In genomic region chr2:20207051-20207450, GRCh38 we compare ENCODE assay signal across 12 cellular contexts. TPM values are rescaled to one million over a fixed set of nuclear protein-coding genes. Genes with fewer than 3 reads are reported as not detected.
DNase-seq lines count a peak whose midpoint lies in the region; ATAC-seq and TF ChIP-seq lines count a peak whose summit lies in the region.
"Had no signal": no experiment of that assay in that cellular context is flagged by ENCODE, and none has a peak within 500 bp of the region (broad histone marks: within the 10 kb centered on the region; RNA-seq: fewer than 3 reads in every experiment).

No MANE protein-coding gene starts in this region.

- H3K4me3 ChIP-seq in hepatocyte (no peak overlapping the region), osteoblast (ENCODE audit: insufficient read depth, low read length) (no peak overlapping the region)
- H3K4me3 ChIP-seq: gastrocnemius medialis had no signal

- WGBS in hepatocyte (ENCODE audit: low lambda C conversion rate, missing lambda C conversion rate): 86% methylated on average over 5 of the region's 5 CpGs

- peak overlapping the region; percentile 56 for H3K4me2 ChIP-seq in hepatocyte
- H3K4me2 ChIP-seq in osteoblast (ENCODE audit: insufficient read depth, low read length): no peak overlapping the region

- H3K27me3 ChIP-seq in hepatocyte: no peaks in the 10 kb centered on the region
- no peaks in the 10 kb centered on the region for H3K27me3 ChIP-seq in osteoblast (ENCODE audit: insufficient read depth, low read length)
- H3K27me3 ChIP-seq: gastrocnemius medialis had no signal

- DNase-seq in GM20000 (ENCODE audit: low spot score) (peak; percentile 62), hepatocyte (ENCODE audit: low spot score) (no peak), occipital lobe (lab: John Stamatoyannopoulos, UW) (no peak), osteoblast (ENCODE audit: insufficient read length, low spot score, missing footprints) (no peak), H4 (ENCODE audit: low spot score) (no peak), iPS-NIHi11 (ENCODE audit: low spot score) (no peak)
- DNase-seq: activated CD4-positive, CD25-positive, alpha-beta regulatory T cell; activated naive CD4-positive, alpha-beta T cell; gastrocnemius medialis; NCI-H2081 treated with DMSO at 0.1 percent for 48 hours had no signal

- no peak overlapping the region for H2AFZ ChIP-seq in hepatocyte
- no peak overlapping the region for H2AFZ ChIP-seq in osteoblast (ENCODE audit: low read length)

- peak overlapping the region; percentile 90 for H3K27ac ChIP-seq in C4-2B
- peak overlapping the region; percentile 91 for H3K27ac ChIP-seq in hepatocyte
- H3K27ac ChIP-seq in osteoblast (ENCODE audit: low read depth, low read length): no peak overlapping the region
- H3K27ac ChIP-seq: gastrocnemius medialis had no signal

- H4K20me1 ChIP-seq in hepatocyte (ENCODE audit: insufficient read depth, poor library complexity, severe bottlenecking): no peaks in the 10 kb centered on the region
- H4K20me1 ChIP-seq in osteoblast (ENCODE audit: insufficient read depth, low read length): no peaks in the 10 kb centered on the region

- H3K9me2 ChIP-seq in hepatocyte (replicated peaks; ENCODE audit: insufficient read depth): no peaks in the 10 kb centered on the region

- H3K4me1 ChIP-seq in hepatocyte (ENCODE audit: insufficient read depth): peaks cover 43% of the 10 kb centered on the region
- peaks cover 3% of the 10 kb centered on the region for H3K4me1 ChIP-seq in osteoblast (ENCODE audit: insufficient read depth, low read length)
- H3K4me1 ChIP-seq: gastrocnemius medialis had no signal

- H3K9me3 ChIP-seq in hepatocyte (ENCODE audit: low read depth) (no peaks in the 10 kb centered on the region), osteoblast (ENCODE audit: low read depth, low read length) (no peaks in the 10 kb centered on the region)
- H3K9me3 ChIP-seq: gastrocnemius medialis had no signal

- H3K79me2 ChIP-seq in hepatocyte (peaks cover 48% of the 10 kb centered on the region), osteoblast (ENCODE audit: insufficient read depth, low read length) (no peaks in the 10 kb centered on the region)

- no peaks in the 10 kb centered on the region for H3K36me3 ChIP-seq in hepatocyte (replicated peaks; ENCODE audit: insufficient read depth, low read depth)
- H3K36me3 ChIP-seq in osteoblast (ENCODE audit: insufficient read depth, low read length): no peaks in the 10 kb centered on the region
- H3K36me3 ChIP-seq: gastrocnemius medialis had no signal

- peak; percentile 72 for ATAC-seq in HG03108 (IDR thresholded peaks at IDR 0.05; ENCODE audit: unreplicated experiment)
- ATAC-seq: gastrocnemius medialis had no signal

- TF ChIP-seq CTCF in C4-2B (conservative IDR thresholded peaks at IDR 0.05) (no peak), GM20000 (IDR thresholded peaks at IDR 0.05; ENCODE audit: extremely low read depth, missing control alignments) (no peak), hepatocyte (IDR thresholded peaks at IDR 0.05; ENCODE audit: poor library complexity) (no peak), osteoblast (IDR thresholded peaks at IDR 0.05; ENCODE audit: extremely low read depth, low read depth, low read length) (no peak)

RNA-seq across cellular contexts. Expression of gene SDC1, which starts 17.9 kb away (rescaled TPM):
- total RNA-seq in hepatocyte: 92.3 and 108 TPM in 2 replicates
- polyA plus RNA-seq in hepatocyte: 84.1 and 107 TPM in 2 replicates
- 9.0 TPM for total RNA-seq in occipital lobe
- total RNA-seq in osteoblast: 7.6 and 11.8 TPM in 2 replicates
- total RNA-seq in H4 (2014; rRNA removed; shearing (Covaris generic)): 29.0 and 44.7 TPM in 2 replicates
